ENCODE assay signal across 28 cellular contexts in genomic region chr4:109004431-109004830, GRCh38.
"Had no signal": no experiment of that assay in that cellular context is flagged by ENCODE, and none has a peak within 500 bp of the region (broad histone marks: within the 10 kb centered on the region; RNA-seq: fewer than 3 reads in every experiment).

No MANE protein-coding gene starts in this region.

- H3K36me3 ChIP-seq: left ventricle myocardium inferior, pancreas, prostate gland, stomach, thyroid gland, transverse colon, upper lobe of left lung had no signal

- H3K27me3 ChIP-seq: hepatocyte, pancreas, stomach, testis, thyroid gland, transverse colon, upper lobe of left lung had no signal

- FAIRE-seq: pancreas had no signal

- H3K4me1 Mint-ChIP-seq: naive B cell; natural killer cell; stimulated activated naive B cell treated with anti-CD40 and anti-IgM and Interleukin-4, amounts not matched to agents 10 μg/mL and 1 μg/mL and 100 μg/mL, for 72 hours had no signal

- ATAC-seq: natural killer cell; pancreas; right cardiac atrium; sciatic nerve; stimulated activated naive B cell treated with anti-CD40 and anti-IgM and Interleukin-4, amounts not matched to agents 10 μg/mL and 1 μg/mL and 100 μg/mL, for 72 hours; stimulated activated naive CD8-positive, alpha-beta T cell treated with anti-CD3 and anti-CD28 coated beads, Interleukin-15, Interleukin-2, amounts not matched to agents 100 U/mL and 50 U/mL, for 24 hours had no signal

- DNase-seq: islet precursor cell; left ventricle myocardium inferior; mesendoderm; naive B cell; natural killer cell; nucleus accumbens; pancreas; posterior cingulate gyrus; retina; right cardiac atrium; stimulated activated CD4-positive, alpha-beta T cell treated with anti-CD3 and anti-CD28 coated beads, Interleukin-12 subunit alpha, Interleukin-12 subunit beta, amount 100 ng/mL, for 4 hours; stimulated activated CD4-positive, alpha-beta T cell treated with anti-CD3 and anti-CD28 coated beads, Interleukin-15, amount 100 ng/mL, for 24 hours; stimulated activated CD4-positive, alpha-beta T cell treated with anti-CD3 and anti-CD28 coated beads, Interleukin-2, amount 100 ng/mL, for 24 hours; stimulated activated CD4-positive, alpha-beta T cell treated with anti-CD3 and anti-CD28 coated beads, Interleukin-4, amount 100 ng/mL, for 1 hour; stimulated activated naive B cell treated with anti-CD40 and anti-IgM and Interleukin-4, amounts not matched to agents 10 μg/mL and 1 μg/mL and 100 μg/mL, for 72 hours; stimulated activated naive CD8-positive, alpha-beta T cell treated with anti-CD3 and anti-CD28 coated beads, Interleukin-15, Interleukin-2, amounts not matched to agents 100 U/mL and 50 U/mL, for 24 hours; stomach; testis; thyroid gland; transverse colon; upper lobe of left lung had no signal

- H3K9me3 Mint-ChIP-seq: mesothelial cell of epicardium had no signal

- H3K4me3 ChIP-seq: hepatocyte, left ventricle myocardium inferior, lung, pancreas, prostate gland, skin epidermis, stomach, testis, thyroid gland, transverse colon, upper lobe of left lung had no signal

- H2AFZ ChIP-seq: hepatocyte had no signal

- H3K27me3 Mint-ChIP-seq: stimulated activated naive B cell treated with anti-CD40 and anti-IgM and Interleukin-4, amounts not matched to agents 10 μg/mL and 1 μg/mL and 100 μg/mL, for 72 hours had no signal

- H3K4me2 ChIP-seq: hepatocyte had no signal

- H3K27ac Mint-ChIP-seq: mesothelial cell of epicardium; naive B cell; natural killer cell; stimulated activated naive B cell treated with anti-CD40 and anti-IgM and Interleukin-4, amounts not matched to agents 10 μg/mL and 1 μg/mL and 100 μg/mL, for 72 hours had no signal

- H3K4me1 ChIP-seq: left ventricle myocardium inferior, pancreas, prostate gland, stomach, testis, thyroid gland, transverse colon, upper lobe of left lung had no signal

- H3K27ac ChIP-seq: hepatocyte, left ventricle myocardium inferior, pancreas, prostate gland, skin epidermis, stomach, testis, thyroid gland, transverse colon, upper lobe of left lung had no signal

- H3K4me3 Mint-ChIP-seq: mesothelial cell of epicardium; naive B cell; natural killer cell; neural crest cell; stimulated activated naive B cell treated with anti-CD40 and anti-IgM and Interleukin-4, amounts not matched to agents 10 μg/mL and 1 μg/mL and 100 μg/mL, for 72 hours had no signal

- H3K36me3 Mint-ChIP-seq: mesothelial cell of epicardium; naive B cell; natural killer cell; stimulated activated naive B cell treated with anti-CD40 and anti-IgM and Interleukin-4, amounts not matched to agents 10 μg/mL and 1 μg/mL and 100 μg/mL, for 72 hours had no signal

- H3K9me3 ChIP-seq: left ventricle myocardium inferior, pancreas, prostate gland, stomach, testis, thyroid gland, transverse colon, upper lobe of left lung had no signal

- H3K79me2 ChIP-seq: hepatocyte had no signal
